20 cellular contexts compared by ENCODE assay signal in genomic region chr20:49170714-49171113, GRCh38. TPM values are rescaled to one million over a fixed set of nuclear protein-coding genes. Genes with fewer than 3 reads are reported as not detected.
A peak's percentile ranks its signal among the peaks of the same experiment; 100 is the strongest.
DNase-seq lines count a peak whose midpoint lies in the region; ATAC-seq, FAIRE-seq and TF ChIP-seq lines count a peak whose summit lies in the region.
"Had no signal": no experiment of that assay in that cellular context is flagged by ENCODE, and none has a peak within 500 bp of the region (broad histone marks: within the 10 kb centered on the region; RNA-seq: fewer than 3 reads in every experiment).

No MANE protein-coding gene starts in this region.

- CTCF ChIA-PET in HEK293 (lab: Yijun Ruan, JAX): interaction anchor here (0.6 kb wide), 1 partner anchor 31 kb away, joined by 5 read pairs; no protein-coding TSS in a partner anchor

- no peak for ATAC-seq in activated T-cell treated with anti-CD3 and anti-CD28 coated beads, Interleukin-2, amount 50 U/mL, for 72 hours (replicated peaks in 1 of 2)
- ATAC-seq in T-helper 17 cell: no peak
- ATAC-seq: GM12878 had no signal

- H3K4me1 Mint-ChIP-seq in activated T-cell treated with anti-CD3 and anti-CD28 coated beads, Interleukin-2, amount 50 U/mL, for 72 hours (ENCODE audit: low read depth): peaks cover 71% of the 10 kb centered on the region
- peaks cover 69% of the 10 kb centered on the region for H3K4me1 Mint-ChIP-seq in activated T-cell treated with anti-CD3 and anti-CD28 coated beads, Interleukin-2, amount 50 U/mL, for 24 hours (ENCODE audit: low read depth)
- peaks cover 40% of the 10 kb centered on the region for H3K4me1 Mint-ChIP-seq in T-helper 17 cell

- no peaks in the 10 kb centered on the region for H3K27me3 Mint-ChIP-seq in activated T-cell treated with anti-CD3 and anti-CD28 coated beads, Interleukin-2, amount 50 U/mL, for 72 hours (ENCODE audit: low read depth)
- H3K27me3 Mint-ChIP-seq in activated T-cell treated with anti-CD3 and anti-CD28 coated beads, Interleukin-2, amount 50 U/mL, for 24 hours: no peaks in the 10 kb centered on the region
- H3K27me3 Mint-ChIP-seq in T-helper 17 cell: no peaks in the 10 kb centered on the region
- H3K27me3 Mint-ChIP-seq: CD4-positive, CD25-positive, alpha-beta regulatory T cell; CD8-positive, alpha-beta memory T cell had no signal

- POLR2A ChIA-PET in HEK293 (lab: Yijun Ruan, JAX): interaction anchor here (0.5 to 0.6 kb wide), 2 partner anchors 13 to 63 kb away, joined by 3 read pairs; no protein-coding TSS in a partner anchor

- peaks cover 3 to 7% of the 10 kb centered on the region in 2 donors for H3K36me3 Mint-ChIP-seq in activated T-cell treated with anti-CD3 and anti-CD28 coated beads, Interleukin-2, amount 50 U/mL, for 72 hours (ENCODE audit: insufficient read depth in 2 of 2)
- peaks cover 80% of the 10 kb centered on the region for H3K36me3 Mint-ChIP-seq in activated T-cell treated with anti-CD3 and anti-CD28 coated beads, Interleukin-2, amount 50 U/mL, for 24 hours (ENCODE audit: low read depth)
- H3K36me3 Mint-ChIP-seq in T-helper 17 cell (ENCODE audit: low read depth): peaks cover 2% of the 10 kb centered on the region

- H3K4me3 ChIP-seq in HEK293 (ENCODE audit: low read depth, low read length): no peak overlapping the region
- H3K4me3 ChIP-seq in small intestine (ENCODE audit: low read depth in 1 of 2, low read length in 2 of 2): no peak overlapping the region
- H3K4me3 ChIP-seq: GM12878, GM23248 had no signal

- peaks cover 15% of the 10 kb centered on the region for H3K4me1 ChIP-seq in HEK293 (ENCODE audit: control insufficient read depth, insufficient read depth, low read length)
- H3K4me1 ChIP-seq in small intestine (ENCODE audit: control insufficient read depth in 2 of 2, insufficient read depth in 1 of 2, low read depth in 1 of 2, low read length in 1 of 2): peaks cover 0 to 3% of the 10 kb centered on the region in 2 donors

- H3K36me3 ChIP-seq in HEK293 (ENCODE audit: control insufficient read depth in 2 of 2, insufficient read depth in 1 of 2, low read length in 2 of 2): peaks cover 3 to 15% of the 10 kb centered on the region in 2 experiments; a peak in 2 of 3 replicates
- H3K36me3 ChIP-seq in small intestine (ENCODE audit: control insufficient read depth in 2 of 2, insufficient read depth in 2 of 2, low read length in 2 of 2): peaks cover 2 to 3% of the 10 kb centered on the region in 2 donors

- WGBS in small intestine, 3 donors: 96 to 98% (median 96%) methylated on average over 2 of the region's 2 CpGs

- H3K9me3 Mint-ChIP-seq in activated T-cell treated with anti-CD3 and anti-CD28 coated beads, Interleukin-2, amount 50 U/mL, for 72 hours: no peaks in the 10 kb centered on the region
- no peaks in the 10 kb centered on the region for H3K9me3 Mint-ChIP-seq in activated T-cell treated with anti-CD3 and anti-CD28 coated beads, Interleukin-2, amount 50 U/mL, for 24 hours
- H3K9me3 Mint-ChIP-seq: CD4-positive, CD25-positive, alpha-beta regulatory T cell; CD8-positive, alpha-beta memory T cell had no signal

- peak overlapping the region; percentile 33 for H3K27ac Mint-ChIP-seq in activated T-cell treated with anti-CD3 and anti-CD28 coated beads, Interleukin-2, amount 50 U/mL, for 72 hours
- H3K27ac Mint-ChIP-seq in activated T-cell treated with anti-CD3 and anti-CD28 coated beads, Interleukin-2, amount 50 U/mL, for 24 hours: no peak overlapping the region
- H3K27ac Mint-ChIP-seq in T-helper 17 cell: peak overlapping the region; percentile 89

- no peaks in the 10 kb centered on the region for H3K27me3 ChIP-seq in small intestine (ENCODE audit: control insufficient read depth in 2 of 2, insufficient read depth in 2 of 2, low read length in 2 of 2)

- FAIRE-seq in small intestine (lab: Jason Lieb, UNC): no peak
- FAIRE-seq: D721Med, GM12878, GM19239, H1 had no signal

- TF ChIP-seq CTCF in HEK293 (tag by site-specific recombination; IDR thresholded peaks at IDR 0.05): no peak

- no peak overlapping the region for H3K4me3 Mint-ChIP-seq in activated T-cell treated with anti-CD3 and anti-CD28 coated beads, Interleukin-2, amount 50 U/mL, for 72 hours
- no peak overlapping the region for H3K4me3 Mint-ChIP-seq in activated T-cell treated with anti-CD3 and anti-CD28 coated beads, Interleukin-2, amount 50 U/mL, for 24 hours
- no peak overlapping the region for H3K4me3 Mint-ChIP-seq in T-helper 17 cell
- H3K4me3 Mint-ChIP-seq: CD4-positive, CD25-positive, alpha-beta regulatory T cell; CD8-positive, alpha-beta memory T cell had no signal

- H3K27ac ChIP-seq in HEK293 (ENCODE audit: extremely low read depth, low read depth, low read length) (no peak overlapping the region), small intestine (ENCODE audit: low read depth in 1 of 2, low read length in 1 of 2) (no peak overlapping the region)
- H3K27ac ChIP-seq: GM23248 had no signal

- DNase-seq in activated T-cell treated with anti-CD3 and anti-CD28 coated beads, Interleukin-2, amount 50 U/mL, for 72 hours: no peak
- no peak for DNase-seq in activated T-cell treated with anti-CD3 and anti-CD28 coated beads, Interleukin-2, amount 50 U/mL, for 24 hours
- no peak for DNase-seq in T-helper 17 cell
- no peak for DNase-seq in small intestine
- no peak for DNase-seq in NK-92 treated with Interleukin-12 subunit alpha and Interleukin-12 subunit beta, amount 100 ng/mL, for 24 hours (lab: John Stamatoyannopoulos, UW)
- DNase-seq: C1 segment of cervical spinal cord; CD4-positive, CD25-positive, alpha-beta regulatory T cell; CD8-positive, alpha-beta memory T cell; DMS 273 treated with DMSO at 0.1 percent for 48 hours; DMS79; EL; GDM1; GM23248; H7; HCEC 1CT had no signal

- H3K9me3 ChIP-seq in HEK293 (ENCODE audit: control insufficient read depth, insufficient read depth, low read depth, low read length) (no peaks in the 10 kb centered on the region), T-helper 17 cell (ENCODE audit: control insufficient read depth, low read length, poor library complexity, severe bottlenecking) (no peaks in the 10 kb centered on the region), small intestine (ENCODE audit: control insufficient read depth, low read depth) (no peaks in the 10 kb centered on the region)

TF ChIP-seq in HEK293, 187 proteins besides CTCF, POLR2A, EP300 and RAD21:
- TF ChIP-seq ZBTB17 (tag by site-specific recombination; IDR thresholded peaks at IDR 0.05) (no peak), PATZ1 (tag by site-specific recombination; IDR thresholded peaks at IDR 0.05) (no peak), HIC1 (tag by site-specific recombination; IDR thresholded peaks at IDR 0.05) (no peak), ZNF558 (tag by site-specific recombination; IDR thresholded peaks at IDR 0.05) (peak; percentile 96), ZNF155 (tag by site-specific recombination; IDR thresholded peaks at IDR 0.05) (no peak), MYNN (tag by site-specific recombination; IDR thresholded peaks at IDR 0.05; ENCODE audit: borderline replicate concordance) (no peak), ZNF544 (tag by site-specific recombination; IDR thresholded peaks at IDR 0.05) (no peak), ZNF692 (tag by site-specific recombination; IDR thresholded peaks at IDR 0.05) (no peak)
TF ChIP-seq in HEK293: peak in this region for 1.

RNA-seq across cellular contexts. Expression of gene STAU1, which starts 17.4 kb away (rescaled TPM):
- 10 to 100 TPM; 80.5 to 83.3 TPM for total RNA-seq in activated T-cell treated with anti-CD3 and anti-CD28 coated beads, Interleukin-2, amount 50 U/mL, for 72 hours
- 10 to 100 TPM; 45.6 to 62.5 TPM for total RNA-seq in T-helper 17 cell
- polyA plus RNA-seq in small intestine: 10 to 100 TPM; 47.1 to 66.4 (median 64.3) TPM

RNA-seq across cellular contexts. Expression of gene DDX27, which starts 48.5 kb away (rescaled TPM):
- 10 to 100 TPM; 49.6 to 49.8 TPM for total RNA-seq in activated T-cell treated with anti-CD3 and anti-CD28 coated beads, Interleukin-2, amount 50 U/mL, for 72 hours
- total RNA-seq in T-helper 17 cell: 10 to 100 TPM; 84.1 to 87.5 TPM
- 10 to 100 TPM; 32.0 to 36.6 (median 33.2) TPM for polyA plus RNA-seq in small intestine
